ENCODE assay signal across 8 cellular contexts in the genomic region with DNA sequence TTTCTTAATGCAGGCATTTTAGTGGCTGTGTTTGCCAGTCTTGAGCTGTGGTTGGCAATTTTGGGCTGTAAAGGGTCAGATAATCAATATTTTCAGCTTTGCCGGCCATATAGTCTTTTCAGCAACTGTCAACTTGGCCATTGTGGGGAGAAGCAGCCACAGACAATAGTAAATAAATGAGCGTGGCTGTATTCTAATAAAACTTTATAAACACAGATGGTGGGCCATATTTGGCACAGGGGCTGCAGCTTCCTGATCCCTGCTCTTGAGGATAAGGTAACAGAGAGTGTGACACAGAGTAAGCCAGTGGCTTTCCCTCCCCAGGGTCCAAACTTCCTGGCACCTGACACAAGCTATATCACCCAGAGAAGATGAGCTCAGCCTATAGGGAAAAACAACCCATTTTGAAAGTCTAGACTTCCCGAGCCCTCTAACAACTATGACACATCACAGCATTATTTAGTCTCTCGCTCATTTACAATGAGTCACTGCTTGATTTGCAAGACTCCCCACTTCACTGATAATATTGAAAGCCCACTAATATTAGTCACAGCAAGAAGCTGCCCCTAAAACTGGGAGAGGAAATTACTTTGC.
DNase-seq lines count a peak whose midpoint lies in the region; ATAC-seq, FAIRE-seq and TF ChIP-seq lines count a peak whose summit lies in the region.

No MANE protein-coding gene starts in this region.

- ATAC-seq in GM18909 (IDR thresholded peaks at IDR 0.05; ENCODE audit: poor library complexity, unreplicated experiment) = peak; percentile 64
- ATAC-seq in natural killer cell = no peak

- FAIRE-seq in endothelial cell of umbilical vein (lab: Jason Lieb, UNC) = peak; percentile 92

- CTCF ChIA-PET in endothelial cell of umbilical vein (lab: Charles Lee) = interaction anchor here (1.1 kb wide), 1 partner anchor 19 kb away, joined by 3 read pairs; no protein-coding TSS in a partner anchor
- CTCF ChIA-PET in Caco-2 (lab: Charles Lee) = no interaction called here

- H3K36me3 Mint-ChIP-seq in Caco-2 (ENCODE audit: insufficient read depth, unreplicated experiment) = no peaks in the 10 kb centered on the region
- no peaks in the 10 kb centered on the region for H3K36me3 Mint-ChIP-seq in natural killer cell

- no peak for TF ChIP-seq CTCF in endothelial cell of umbilical vein (IDR thresholded peaks at IDR 0.05; ENCODE audit: extremely low read depth in 1 of 2, insufficient read depth in 1 of 2, low read depth in 1 of 2, low read length in 2 of 2)
- TF ChIP-seq CTCF in spleen (IDR thresholded peaks at IDR 0.05 in 8 of 11, conservative IDR thresholded peaks at IDR 0.05 in 3 of 11) = no peak
- no peak for TF ChIP-seq CTCF in Caco-2 (IDR thresholded peaks at IDR 0.05; ENCODE audit: insufficient read depth in 1 of 2, low read depth in 1 of 2, low read length in 1 of 2, severe bottlenecking in 1 of 2, unreplicated experiment in 1 of 2)
- no peak for TF ChIP-seq CTCF in natural killer cell (IDR thresholded peaks at IDR 0.05)

- peak; percentile 65 for DNase-seq in ACHN
- DNase-seq in HT1080 (ENCODE audit: low read depth) = peak; percentile 96
- peak; percentile 84 for DNase-seq in endothelial cell of umbilical vein (ENCODE audit: low read depth, low spot score)
- DNase-seq in mesenteric fat pad (ENCODE audit: low spot score) = no peak
- DNase-seq in spleen = no peak
- DNase-seq in Caco-2 = no peak
- DNase-seq in natural killer cell = no peak

- peak overlapping the region; percentile 35 for H3K4me2 ChIP-seq in endothelial cell of umbilical vein (ENCODE audit: insufficient read depth, low read length)

- peaks cover 15% of the 10 kb centered on the region for H3K4me1 ChIP-seq in endothelial cell of umbilical vein (ENCODE audit: control insufficient read depth, extremely low read depth, insufficient read depth, low read length)
- H3K4me1 ChIP-seq in spleen = no peaks in the 10 kb centered on the region
- peaks cover 5% of the 10 kb centered on the region; the same call in 1 of the 2 replicates for H3K4me1 ChIP-seq in Caco-2

- H3K27me3 ChIP-seq in endothelial cell of umbilical vein (ENCODE audit: control insufficient read depth in 2 of 2, insufficient read depth in 2 of 2, low read length in 2 of 2) (no peaks in the 10 kb centered on the region), spleen (replicated peaks in 1 of 7) (no peaks in the 10 kb centered on the region), Caco-2 (replicated peaks; ENCODE audit: control insufficient read depth, insufficient read depth, low read length) (no peaks in the 10 kb centered on the region)

- 64 to 79% (median 70%) methylated on average over 4 of the region's 4 CpGs for WGBS in spleen, 5 donors

- intact Hi-C loops in endothelial cell of umbilical vein (cut with micrococcal nuclease) = loop anchor here (1.0 kb wide), 1 partner anchor 19 kb away; no protein-coding TSS in a partner anchor
- intact Hi-C loops in spleen (cut with DNase I; ENCODE audit: low total_unique reads) = no loop called here
- intact Hi-C loops in Caco-2 (cut with micrococcal nuclease; ENCODE audit: unreplicated experiment) = no loop called here
- intact Hi-C loops in natural killer cell (cut with micrococcal nuclease) = no loop called here

- H3K9me3 Mint-ChIP-seq in Caco-2 (ENCODE audit: unreplicated experiment) (no peaks in the 10 kb centered on the region), natural killer cell (no peaks in the 10 kb centered on the region)

- H2AFZ ChIP-seq in endothelial cell of umbilical vein (ENCODE audit: low read depth, low read length) = peak overlapping the region; percentile 21

- no peaks in the 10 kb centered on the region for H3K9me1 ChIP-seq in endothelial cell of umbilical vein (replicated peaks; ENCODE audit: control insufficient read depth, extremely low read depth, insufficient read depth, low read length)

- H3K4me1 Mint-ChIP-seq in Caco-2 (ENCODE audit: low read depth, unreplicated experiment) (no peaks in the 10 kb centered on the region), natural killer cell (no peaks in the 10 kb centered on the region)

- H3K27me3 Mint-ChIP-seq in Caco-2 (ENCODE audit: insufficient read depth, unreplicated experiment) = no peaks in the 10 kb centered on the region
- peaks cover 10 to 11% of the 10 kb centered on the region in 2 donors for H3K27me3 Mint-ChIP-seq in natural killer cell (ENCODE audit: low read depth in 2 of 2)

- no peaks in the 10 kb centered on the region for H4K20me1 ChIP-seq in endothelial cell of umbilical vein (replicated peaks; ENCODE audit: control insufficient read depth, extremely low read depth, insufficient read depth, low read length)

- dilution Hi-C loops in endothelial cell of umbilical vein (cut with MboI; ENCODE audit: extremely low pct_ligation_motif_present, low sequenced_read_pairs) = no loop called here

- H3K27ac Mint-ChIP-seq in Caco-2 (ENCODE audit: unreplicated experiment) (no peak overlapping the region), natural killer cell (no peak overlapping the region)

- no peak overlapping the region for H3K9ac ChIP-seq in endothelial cell of umbilical vein (replicated peaks; ENCODE audit: extremely low read depth, insufficient read depth, low read length)

- no peaks in the 10 kb centered on the region for H3K79me2 ChIP-seq in endothelial cell of umbilical vein (ENCODE audit: control insufficient read depth, insufficient read depth, low read length)

- TSS peak; percentile 59 for BruUV-seq in endothelial cell of umbilical vein (replicated peaks; lab: Mats Ljungman, UMichigan)
- BruUV-seq in Caco-2 (replicated peaks; lab: Mats Ljungman, UMichigan) = no TSS peak

- POLR2A ChIA-PET in endothelial cell of umbilical vein (lab: Charles Lee) = interaction anchor here (0.5 kb wide), 1 partner anchor 20 kb away, joined by 3 read pairs; no protein-coding TSS in a partner anchor
- POLR2A ChIA-PET in Caco-2 (lab: Charles Lee) = no interaction called here

- in situ Hi-C loops in ACHN (cut with HindIII; ENCODE audit: low pct_ligation_motif_present, low pct_unique_long_range_greater_than_20kb, low sequenced_read_pairs) = no loop called here

- TF ChIP-seq POLR2A in endothelial cell of umbilical vein (IDR thresholded peaks at IDR 0.05; ENCODE audit: low read depth, low read length) (no peak), spleen (IDR thresholded peaks at IDR 0.05) (no peak)

- H3K9me3 ChIP-seq in endothelial cell of umbilical vein (replicated peaks; ENCODE audit: control insufficient read depth, insufficient read depth, low read length) (no peaks in the 10 kb centered on the region), spleen (no peaks in the 10 kb centered on the region), Caco-2 (no peaks in the 10 kb centered on the region)

- H3K4me3 Mint-ChIP-seq in Caco-2 (ENCODE audit: unreplicated experiment) (no peak overlapping the region), natural killer cell (no peak overlapping the region)

- H3K27ac ChIP-seq in endothelial cell of umbilical vein (ENCODE audit: insufficient read depth, low read depth, low read length) (peak overlapping the region; percentile 69), spleen (no peak overlapping the region)

- H3K4me3 ChIP-seq in endothelial cell of umbilical vein (replicated peaks in 1 of 3; ENCODE audit: insufficient read depth in 1 of 3, low read depth in 1 of 3, low read length in 3 of 3) (no peak overlapping the region), spleen (no peak overlapping the region), Caco-2 (ENCODE audit: low read depth, low read length) (no peak overlapping the region)

- H3K36me3 ChIP-seq in endothelial cell of umbilical vein (ENCODE audit: control insufficient read depth in 2 of 2, extremely low read depth in 1 of 2, insufficient read depth in 2 of 2, low read length in 2 of 2) (no peaks in the 10 kb centered on the region), spleen (no peaks in the 10 kb centered on the region), Caco-2 (ENCODE audit: control insufficient read depth, insufficient read depth, low read length) (no peaks in the 10 kb centered on the region)

TF ChIP-seq in endothelial cell of umbilical vein, 7 proteins besides CTCF, POLR2A, EP300 and RAD21:
- TF ChIP-seq MYC (IDR thresholded peaks at IDR 0.05; ENCODE audit: low read depth, low read length) (no peak), JUN (IDR thresholded peaks at IDR 0.05; ENCODE audit: borderline replicate concordance, insufficient read depth, insufficient read length, low read depth) (peak; percentile 91), GATA2 (IDR thresholded peaks at IDR 0.05; ENCODE audit: insufficient read depth, insufficient read length, low read depth, low read length) (peak; percentile 51), EZH2 (IDR thresholded peaks at IDR 0.05; ENCODE audit: borderline replicate concordance, low read depth, low read length, severe bottlenecking) (no peak), POLR2AphosphoS5 (IDR thresholded peaks at IDR 0.05; ENCODE audit: insufficient read depth, low read depth, low read length) (peak; percentile 45), FOS (IDR thresholded peaks at IDR 0.05; ENCODE audit: borderline replicate concordance, insufficient read depth, low read length) (peak; percentile 98)

Comparison
In these comparisons a context has a peak if more than half of its experiments do, and no peak if none do; other contexts are left out.
1. DNase-seq: peak in ACHN (single experiment), HT1080 (single experiment) and endothelial cell of umbilical vein (single experiment); none in mesenteric fat pad (single experiment), spleen (single experiment), Caco-2 (0 of 2) and natural killer cell (single experiment).